In genomic region chr1:206674236-206674635, GRCh38 we compare ENCODE assay signal across 13 cellular contexts. TPM values are rescaled to one million over a fixed set of nuclear protein-coding genes. Genes with fewer than 3 reads are reported as not detected.
DNase-seq lines count a peak whose midpoint lies in the region; ATAC-seq and TF ChIP-seq lines count a peak whose summit lies in the region.
"Had no signal": no experiment of that assay in that cellular context is flagged by ENCODE, and none has a peak within 500 bp of the region (broad histone marks: within the 10 kb centered on the region; RNA-seq: fewer than 3 reads in every experiment).

No MANE protein-coding gene starts in this region.

- DNase-seq in left ventricle myocardium inferior (no peak), Right ventricle myocardium inferior (ENCODE audit: missing footprints) (no peak), epithelial cell of prostate (ENCODE audit: low read depth, low spot score) (no peak), osteoblast (ENCODE audit: insufficient read length, low spot score, missing footprints) (no peak), uterus (no peak), D341Med (ENCODE audit: low spot score) (no peak), GM19238 (ENCODE audit: insufficient read length, low spot score) (no peak)
- DNase-seq: activated CD8-positive, alpha-beta memory T cell treated with anti-CD3 and anti-CD28 coated beads for 24 hours; anterior cingulate cortex; COR-L47 had no signal

- H3K9me3 ChIP-seq in left ventricle myocardium inferior (replicated peaks), result no peaks in the 10 kb centered on the region
- H3K9me3 ChIP-seq in osteoblast (ENCODE audit: low read depth, low read length), result no peaks in the 10 kb centered on the region
- no peaks in the 10 kb centered on the region for H3K9me3 ChIP-seq in uterus
- H3K9me3 ChIP-seq: neutrophil had no signal

- intact Hi-C loops in left ventricle myocardium inferior (cut with micrococcal nuclease), result no loop called here
- intact Hi-C loops in Right ventricle myocardium inferior (cut with DNase I), result no loop called here
- intact Hi-C loops in uterus (cut with DNase I; ENCODE audit: low total_unique reads), result no loop called here

- no peak for TF ChIP-seq CTCF in left ventricle myocardium inferior (IDR thresholded peaks at IDR 0.05; ENCODE audit: borderline replicate concordance)
- no peak for TF ChIP-seq CTCF in osteoblast (IDR thresholded peaks at IDR 0.05; ENCODE audit: extremely low read depth, low read depth, low read length)
- no peak for TF ChIP-seq CTCF in uterus (IDR thresholded peaks at IDR 0.05)

- H2AFZ ChIP-seq in osteoblast (ENCODE audit: low read length), result no peak overlapping the region

- H3K4me3 ChIP-seq in left ventricle myocardium inferior (no peak overlapping the region), osteoblast (ENCODE audit: insufficient read depth, low read length) (no peak overlapping the region), uterus (no peak overlapping the region)

- H3K36me3 ChIP-seq in left ventricle myocardium inferior (no peaks in the 10 kb centered on the region), osteoblast (ENCODE audit: insufficient read depth, low read length) (no peaks in the 10 kb centered on the region), uterus (no peaks in the 10 kb centered on the region)
- H3K36me3 ChIP-seq: neutrophil had no signal

- H3K27ac ChIP-seq in left ventricle myocardium inferior (replicated peaks) (peak overlapping the region; percentile 70), epithelial cell of prostate (peak overlapping the region; percentile 79), osteoblast (ENCODE audit: low read depth, low read length) (peak overlapping the region; percentile 71), uterus (peak overlapping the region; percentile 87 to 93)
- H3K27ac ChIP-seq: KMS-11, neutrophil had no signal

- peaks cover 73% of the 10 kb centered on the region for H3K4me1 ChIP-seq in left ventricle myocardium inferior
- peaks cover 33% of the 10 kb centered on the region for H3K4me1 ChIP-seq in osteoblast (ENCODE audit: insufficient read depth, low read length)
- peaks cover 6 to 7% of the 10 kb centered on the region in 2 donors for H3K4me1 ChIP-seq in uterus

- no peak for TF ChIP-seq POLR2A in uterus (IDR thresholded peaks at IDR 0.05)

- H3K79me2 ChIP-seq in osteoblast (ENCODE audit: insufficient read depth, low read length), result no peaks in the 10 kb centered on the region

- H3K27me3 ChIP-seq in left ventricle myocardium inferior (ENCODE audit: low read depth) (no peaks in the 10 kb centered on the region), osteoblast (ENCODE audit: insufficient read depth, low read length) (peaks cover 3% of the 10 kb centered on the region), uterus (no peaks in the 10 kb centered on the region)
- H3K27me3 ChIP-seq: neutrophil had no signal

- H3K4me2 ChIP-seq in osteoblast (ENCODE audit: insufficient read depth, low read length), result peak overlapping the region; percentile 49
- H3K4me2 ChIP-seq: KMS-11 had no signal

- H4K20me1 ChIP-seq in osteoblast (ENCODE audit: insufficient read depth, low read length), result no peaks in the 10 kb centered on the region

- ATAC-seq in Right ventricle myocardium inferior, result no peak
- no peak for ATAC-seq in HG02852 (IDR thresholded peaks at IDR 0.05; ENCODE audit: unreplicated experiment)

RNA-seq across cellular contexts. Expression of gene MAPKAPK2, which starts 10.5 kb away (rescaled TPM):
- total RNA-seq in left ventricle myocardium inferior (215 TPM), Right ventricle myocardium inferior (214 TPM), osteoblast (38.0 and 40.1 TPM in 2 replicates), uterus (10 to 100 TPM; 17.1 to 89.2 (median 27.4) TPM)

RNA-seq across cellular contexts. Expression of gene DYRK3, which starts 38.9 kb away (rescaled TPM):
- 26.6 TPM for total RNA-seq in left ventricle myocardium inferior
- 21.9 TPM for total RNA-seq in Right ventricle myocardium inferior
- 52.1 and 54.8 TPM in 2 replicates for total RNA-seq in osteoblast
- 10 to 100 TPM; 10.8 to 24.7 (median 14.7) TPM for total RNA-seq in uterus
